Comparison of ENCODE assay signal across 17 cellular contexts in the genomic region with DNA sequence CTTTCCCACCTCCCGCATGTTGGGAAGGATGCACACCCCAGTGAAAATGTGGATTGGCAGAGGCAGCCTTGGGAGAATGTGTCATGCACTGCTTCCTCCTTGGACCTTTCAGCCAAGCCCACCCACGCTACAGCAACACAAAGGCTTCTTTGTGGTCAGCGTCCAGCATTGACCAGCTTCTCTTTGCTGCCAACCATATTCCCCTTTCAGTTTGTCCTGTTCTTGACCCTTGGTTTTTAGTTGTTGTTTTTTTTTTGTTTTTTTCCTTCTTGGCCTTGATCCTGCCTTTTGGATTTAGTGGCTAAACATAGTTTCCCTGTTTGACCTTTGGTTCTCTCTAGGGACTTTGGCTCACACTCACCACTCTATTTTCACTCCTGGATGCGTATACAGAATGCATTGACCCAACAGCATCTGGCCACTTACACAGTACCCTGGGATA.
DNase-seq lines count a peak whose midpoint lies in the region; ATAC-seq and TF ChIP-seq lines count a peak whose summit lies in the region.
"Had no signal": no experiment of that assay in that cellular context is flagged by ENCODE, and none has a peak within 500 bp of the region (broad histone marks: within the 10 kb centered on the region; RNA-seq: fewer than 3 reads in every experiment).

No MANE protein-coding gene starts in this region.

- H4K20me1 ChIP-seq in neural progenitor cell (ENCODE audit: low read depth) = no peaks in the 10 kb centered on the region
- H4K20me1 ChIP-seq: BLaER1 had no signal

- H3K27ac Mint-ChIP-seq in activated naive CD4-positive, alpha-beta T cell treated with anti-CD3 and anti-CD28 coated beads for 36 hours = no peak overlapping the region
- H3K27ac Mint-ChIP-seq in neural progenitor cell = no peak overlapping the region
- H3K27ac Mint-ChIP-seq: activated CD4-positive, alpha-beta memory T cell treated with anti-CD3 and anti-CD28 coated beads for 36 hours; activated T-helper 17 cell treated with anti-CD3 and anti-CD28 coated beads, Interleukin-2, amount 50 U/mL, for 72 hours had no signal

- H3K9me3 ChIP-seq in right lobe of liver = no peaks in the 10 kb centered on the region
- H3K9me3 ChIP-seq in tibial nerve = no peaks in the 10 kb centered on the region
- H3K9me3 ChIP-seq in neural progenitor cell (ENCODE audit: low read depth) = no peaks in the 10 kb centered on the region
- H3K9me3 ChIP-seq: thoracic aorta had no signal

- no peaks in the 10 kb centered on the region for H3K4me1 Mint-ChIP-seq in activated naive CD4-positive, alpha-beta T cell treated with anti-CD3 and anti-CD28 coated beads for 36 hours (ENCODE audit: low read depth)
- peaks cover 29% of the 10 kb centered on the region for H3K4me1 Mint-ChIP-seq in neural progenitor cell
- H3K4me1 Mint-ChIP-seq: activated T-helper 17 cell treated with anti-CD3 and anti-CD28 coated beads, Interleukin-2, amount 50 U/mL, for 72 hours had no signal

- peaks cover 0 to 20% (median 6%) of the 10 kb centered on the region in 4 donors for H3K4me1 ChIP-seq in right lobe of liver
- peaks cover 0 to 36% (median 5%) of the 10 kb centered on the region in 4 donors for H3K4me1 ChIP-seq in tibial nerve
- H3K4me1 ChIP-seq in neural progenitor cell = peaks cover 15% of the 10 kb centered on the region

- H3K36me3 ChIP-seq in right lobe of liver (no peaks in the 10 kb centered on the region), tibial nerve (no peaks in the 10 kb centered on the region), neural progenitor cell (no peaks in the 10 kb centered on the region)
- H3K36me3 ChIP-seq: BLaER1, thoracic aorta had no signal

- no peak overlapping the region for H3K9ac ChIP-seq in neural progenitor cell
- H3K9ac ChIP-seq: BLaER1 had no signal

- no peak for TF ChIP-seq CTCF in fibroblast of the aortic adventitia (IDR thresholded peaks at IDR 0.05; ENCODE audit: insufficient read depth, low read length)
- no peak for TF ChIP-seq CTCF in right lobe of liver (IDR thresholded peaks at IDR 0.05)
- peak in 1 of 5 experiments; percentile 4 for TF ChIP-seq CTCF in tibial nerve (IDR thresholded peaks at IDR 0.05)
- TF ChIP-seq CTCF in neural progenitor cell (IDR thresholded peaks at IDR 0.05) = no peak
- no peak for TF ChIP-seq CTCF in RWPE1 (conservative IDR thresholded peaks at IDR 0.05; ENCODE audit: low read depth)

- H3K27ac ChIP-seq in right lobe of liver = peak overlapping the region in 2 of 3 donors; percentile 3 to 11
- H3K27ac ChIP-seq in tibial nerve = peak overlapping the region in 2 of 4 donors; percentile 20 to 21
- no peak overlapping the region for H3K27ac ChIP-seq in neural progenitor cell
- no peak overlapping the region for H3K27ac ChIP-seq in RWPE1
- H3K27ac ChIP-seq: BLaER1, thoracic aorta had no signal

- H3K9me3 Mint-ChIP-seq in activated naive CD4-positive, alpha-beta T cell treated with anti-CD3 and anti-CD28 coated beads for 36 hours = peaks cover 14% of the 10 kb centered on the region
- peaks cover 14% of the 10 kb centered on the region for H3K9me3 Mint-ChIP-seq in neural progenitor cell
- H3K9me3 Mint-ChIP-seq: activated T-helper 17 cell treated with anti-CD3 and anti-CD28 coated beads, Interleukin-2, amount 50 U/mL, for 72 hours had no signal

- H3K27me3 Mint-ChIP-seq in activated naive CD4-positive, alpha-beta T cell treated with anti-CD3 and anti-CD28 coated beads for 36 hours (ENCODE audit: low read depth) = peaks cover 9% of the 10 kb centered on the region
- peaks cover 11% of the 10 kb centered on the region for H3K27me3 Mint-ChIP-seq in neural progenitor cell (ENCODE audit: insufficient read depth, low read depth)

- peaks cover 5% of the 10 kb centered on the region for H3F3A ChIP-seq in neural progenitor cell (ENCODE audit: low read depth)

- no peak overlapping the region for H2AFZ ChIP-seq in neural progenitor cell (replicated peaks)

- intact Hi-C loops in right lobe of liver (cut with DNase I) = no loop called here
- intact Hi-C loops in activated naive CD4-positive, alpha-beta T cell treated with anti-CD3 and anti-CD28 coated beads for 36 hours (cut with micrococcal nuclease) = no loop called here

- in situ Hi-C loops in SK-MEL-5 (cut with HindIII; ENCODE audit: low pct_unique_long_range_greater_than_20kb, low sequenced_read_pairs) = no loop called here

- peak; percentile 29 to 86 for TF ChIP-seq EP300 in tibial nerve (IDR thresholded peaks at IDR 0.05)

- no peak overlapping the region for H3K4me3 Mint-ChIP-seq in activated naive CD4-positive, alpha-beta T cell treated with anti-CD3 and anti-CD28 coated beads for 36 hours
- no peak overlapping the region for H3K4me3 Mint-ChIP-seq in neural progenitor cell
- H3K4me3 Mint-ChIP-seq: activated CD4-positive, alpha-beta memory T cell treated with anti-CD3 and anti-CD28 coated beads for 36 hours; activated T-helper 17 cell treated with anti-CD3 and anti-CD28 coated beads, Interleukin-2, amount 50 U/mL, for 72 hours had no signal

- ATAC-seq in right lobe of liver = peak; percentile 94 to 98 (median 95)
- no peak for ATAC-seq in HG02938 (IDR thresholded peaks at IDR 0.05; ENCODE audit: unreplicated experiment)
- ATAC-seq: activated T-helper 17 cell treated with anti-CD3 and anti-CD28 coated beads, Interleukin-2, amount 50 U/mL, for 72 hours had no signal

- H3K36me3 Mint-ChIP-seq in activated naive CD4-positive, alpha-beta T cell treated with anti-CD3 and anti-CD28 coated beads for 36 hours (ENCODE audit: low read depth) = no peaks in the 10 kb centered on the region
- no peaks in the 10 kb centered on the region for H3K36me3 Mint-ChIP-seq in neural progenitor cell
- H3K36me3 Mint-ChIP-seq: activated CD4-positive, alpha-beta memory T cell treated with anti-CD3 and anti-CD28 coated beads for 36 hours had no signal

- H3K4me2 ChIP-seq in neural progenitor cell = no peak overlapping the region

- H3K4me3 ChIP-seq in fibroblast of the aortic adventitia (ENCODE audit: low read depth, low read length) (no peak overlapping the region), right lobe of liver (no peak overlapping the region), tibial nerve (no peak overlapping the region), neural progenitor cell (no peak overlapping the region)
- H3K4me3 ChIP-seq: BLaER1, thoracic aorta had no signal

- DNase-seq in SK-MEL-5 (ENCODE audit: low read depth, low spot score) = peak; percentile 89
- peak; percentile 31 for DNase-seq in fibroblast of the aortic adventitia (ENCODE audit: low read depth)
- DNase-seq in right lobe of liver = peak in 1 of 3 donors; percentile 49
- DNase-seq in tibial nerve (ENCODE audit: low spot score in 2 of 2) = peak; percentile 69 to 72
- DNase-seq in activated naive CD4-positive, alpha-beta T cell treated with anti-CD3 and anti-CD28 coated beads for 36 hours = no peak
- DNase-seq in neural progenitor cell (ENCODE audit: low spot score) = no peak
- DNase-seq in RWPE1 (ENCODE audit: low spot score) = no peak
- DNase-seq: activated CD4-positive, alpha-beta memory T cell treated with anti-CD3 and anti-CD28 coated beads for 36 hours; dermis blood vessel endothelial cell; DMS53; NCI-H2081; NK-92 treated with Interleukin-12 subunit alpha and Interleukin-12 subunit beta, amount 100 ng/mL, for 24 hours; stimulated activated CD4-positive, alpha-beta T cell treated with anti-CD3 and anti-CD28 coated beads, Interleukin-1b, Interleukin-23, amount 100 ng/mL, for 48 hours had no signal

- POLR2A ChIA-PET in RWPE1 (lab: Yijun Ruan, JAX; ENCODE audit: low non-redundant PET) = no interaction called here

- H3K79me2 ChIP-seq in neural progenitor cell (ENCODE audit: low read depth) = no peaks in the 10 kb centered on the region

- H3K27me3 ChIP-seq in right lobe of liver (no peaks in the 10 kb centered on the region), tibial nerve (no peaks in the 10 kb centered on the region), neural progenitor cell (no peaks in the 10 kb centered on the region)
- H3K27me3 ChIP-seq: BLaER1 had no signal

- CTCF ChIA-PET in activated naive CD4-positive, alpha-beta T cell treated with anti-CD3 and anti-CD28 coated beads for 36 hours (lab: Charles Lee) = interaction anchor here (0.5 kb wide), 1 partner anchor 126 kb away, joined by 3 read pairs; no protein-coding TSS in a partner anchor
- CTCF ChIA-PET in RWPE1 (lab: Yijun Ruan, JAX) = no interaction called here

- WGBS in right lobe of liver (ENCODE audit: insufficient coverage, low coverage, low lambda C conversion rate, missing lambda C conversion rate) = 41% methylated on average over 4 of the region's 4 CpGs
- 13 to 17% methylated on average over 4 of the region's 4 CpGs for WGBS in tibial nerve, 2 donors

- TF ChIP-seq POLR2A in right lobe of liver (IDR thresholded peaks at IDR 0.05) = no peak
- no peak for TF ChIP-seq POLR2A in tibial nerve (IDR thresholded peaks at IDR 0.05)

Comparison
In these comparisons a context has a peak if more than half of its experiments do, and no peak if none do; other contexts are left out.
1. DNase-seq: peak in SK-MEL-5 (single experiment), fibroblast of the aortic adventitia (single experiment) and tibial nerve (2 of 2); none in activated naive CD4-positive, alpha-beta T cell treated with anti-CD3 and anti-CD28 coated beads for 36 hours (single experiment), neural progenitor cell (single experiment) and RWPE1 (single experiment).
2. H3K27ac ChIP-seq: peak in right lobe of liver (2 of 3); none in neural progenitor cell (single experiment) and RWPE1 (single experiment).